Comparison of ENCODE assay signal across 9 cellular contexts in the genomic region with DNA sequence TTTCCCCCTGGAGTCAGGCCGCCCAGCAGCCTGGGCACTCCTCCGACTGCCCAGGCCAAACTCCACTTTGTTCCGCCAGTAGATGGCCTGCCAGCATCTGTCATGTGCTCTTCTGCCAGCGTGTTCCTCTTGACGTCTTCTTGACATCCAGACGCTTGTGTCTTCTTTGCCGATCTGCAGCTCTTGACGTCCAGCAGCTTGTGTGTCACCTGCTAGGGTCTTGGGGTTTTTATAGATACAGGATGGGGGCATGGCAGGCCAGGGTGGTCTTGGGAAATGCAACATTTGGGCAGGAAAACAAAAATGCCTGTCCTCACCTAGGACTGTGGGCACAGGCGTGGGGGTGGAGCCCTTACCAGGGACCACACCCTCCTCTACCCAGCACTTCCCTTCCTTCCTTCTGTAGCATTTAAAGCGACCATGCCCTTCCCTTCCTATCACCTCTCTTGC.
DNase-seq lines count a peak whose midpoint lies in the region; ATAC-seq lines count a peak whose summit lies in the region.
"Had no signal": no experiment of that assay in that cellular context is flagged by ENCODE, and none has a peak within 500 bp of the region (broad histone marks: within the 10 kb centered on the region; RNA-seq: fewer than 3 reads in every experiment).

No MANE protein-coding gene starts in this region.

- POLR2A ChIA-PET in naive thymus-derived CD4-positive, alpha-beta T cell (lab: Charles Lee): no interaction called here

- H3K4me1 ChIP-seq in naive thymus-derived CD4-positive, alpha-beta T cell (ENCODE audit: control insufficient read depth in 2 of 2, insufficient read depth in 2 of 2, low read length in 2 of 2): peaks cover 0 to 6% of the 10 kb centered on the region in 2 donors

- DNase-seq in COLO668 (lab: John Stamatoyannopoulos, UW; ENCODE audit: unreplicated experiment): peak; percentile 14
- DNase-seq in NCI-H524 (lab: John Stamatoyannopoulos, UW): peak; percentile 55 to 87
- DNase-seq in central memory CD8-positive, alpha-beta T cell (ENCODE audit: low spot score in 2 of 2): no peak
- DNase-seq in naive thymus-derived CD4-positive, alpha-beta T cell: peak in 1 of 9 donors; percentile 9
- no peak for DNase-seq in stimulated activated CD4-positive, alpha-beta T cell treated with anti-CD3 and anti-CD28 coated beads, Interleukin-4, amount 100 ng/mL, for 24 hours
- DNase-seq in HK-2 (ENCODE audit: unreplicated experiment): no peak
- no peak for DNase-seq in MG63

- peak overlapping the region; percentile 39 for H3K27ac Mint-ChIP-seq in central memory CD8-positive, alpha-beta T cell (ENCODE audit: low read depth)
- H3K27ac Mint-ChIP-seq in naive thymus-derived CD4-positive, alpha-beta T cell: peak overlapping the region in 3 of 9 donors; percentile 47 to 76 (median 63)

- no peak for ATAC-seq in central memory CD8-positive, alpha-beta T cell (replicated peaks; ENCODE audit: extremely low read depth, poor library complexity, severe bottlenecking)
- ATAC-seq in naive thymus-derived CD4-positive, alpha-beta T cell: peak; percentile 78
- ATAC-seq in GM18867 (IDR thresholded peaks at IDR 0.05; ENCODE audit: unreplicated experiment): no peak

- H3K4me3 ChIP-seq in naive thymus-derived CD4-positive, alpha-beta T cell (ENCODE audit: low read length): no peak overlapping the region
- no peak overlapping the region for H3K4me3 ChIP-seq in MG63
- H3K4me3 ChIP-seq: adrenal gland had no signal

- peak overlapping the region; percentile 14 for H3K4me3 Mint-ChIP-seq in central memory CD8-positive, alpha-beta T cell
- peak overlapping the region in 3 of 10 donors; percentile 26 to 53 (median 26) for H3K4me3 Mint-ChIP-seq in naive thymus-derived CD4-positive, alpha-beta T cell

- H3K27me3 ChIP-seq in naive thymus-derived CD4-positive, alpha-beta T cell (ENCODE audit: control insufficient read depth in 2 of 2, insufficient read depth in 2 of 2, low read length in 2 of 2): no peaks in the 10 kb centered on the region
- H3K27me3 ChIP-seq in MG63: no peaks in the 10 kb centered on the region
- H3K27me3 ChIP-seq: adrenal gland had no signal

- peaks cover 22% of the 10 kb centered on the region for H3K4me1 Mint-ChIP-seq in central memory CD8-positive, alpha-beta T cell
- H3K4me1 Mint-ChIP-seq in naive thymus-derived CD4-positive, alpha-beta T cell: peaks cover 9 to 21% (median 14%) of the 10 kb centered on the region in 7 donors

- intact Hi-C loops in naive thymus-derived CD4-positive, alpha-beta T cell (cut with micrococcal nuclease): no loop called here

- CTCF ChIA-PET in naive thymus-derived CD4-positive, alpha-beta T cell (lab: Charles Lee): no interaction called here

- H3K9me3 ChIP-seq in naive thymus-derived CD4-positive, alpha-beta T cell (ENCODE audit: control insufficient read depth in 2 of 3, low read length in 3 of 3): no peaks in the 10 kb centered on the region
- H3K9me3 ChIP-seq in MG63: no peaks in the 10 kb centered on the region
- H3K9me3 ChIP-seq: adrenal gland had no signal

- no peaks in the 10 kb centered on the region for H3K27me3 Mint-ChIP-seq in central memory CD8-positive, alpha-beta T cell
- no peaks in the 10 kb centered on the region for H3K27me3 Mint-ChIP-seq in naive thymus-derived CD4-positive, alpha-beta T cell

- H3K36me3 Mint-ChIP-seq in central memory CD8-positive, alpha-beta T cell (ENCODE audit: insufficient read depth): no peaks in the 10 kb centered on the region
- peaks cover 0 to 9% (median 0%) of the 10 kb centered on the region in 5 donors for H3K36me3 Mint-ChIP-seq in naive thymus-derived CD4-positive, alpha-beta T cell

- no peaks in the 10 kb centered on the region for H3K36me3 ChIP-seq in naive thymus-derived CD4-positive, alpha-beta T cell (ENCODE audit: control insufficient read depth in 2 of 3, insufficient read depth in 3 of 3, low read length in 3 of 3)
- no peaks in the 10 kb centered on the region for H3K36me3 ChIP-seq in MG63
- H3K36me3 ChIP-seq: adrenal gland had no signal

- no peaks in the 10 kb centered on the region for H3K9me3 Mint-ChIP-seq in central memory CD8-positive, alpha-beta T cell
- no peaks in the 10 kb centered on the region for H3K9me3 Mint-ChIP-seq in naive thymus-derived CD4-positive, alpha-beta T cell

- H3K27ac ChIP-seq in naive thymus-derived CD4-positive, alpha-beta T cell (ENCODE audit: low read depth, low read length): no peak overlapping the region

Comparison
In these comparisons a context has a peak if more than half of its experiments do, and no peak if none do; other contexts are left out.
1. DNase-seq: peak in COLO668 (single experiment) and NCI-H524 (2 of 2); none in central memory CD8-positive, alpha-beta T cell (0 of 2), stimulated activated CD4-positive, alpha-beta T cell treated with anti-CD3 and anti-CD28 coated beads, Interleukin-4, amount 100 ng/mL, for 24 hours (single experiment), HK-2 (single experiment) and MG63 (single experiment).